Comparison of ENCODE assay signal across 21 cellular contexts in the genomic region with DNA sequence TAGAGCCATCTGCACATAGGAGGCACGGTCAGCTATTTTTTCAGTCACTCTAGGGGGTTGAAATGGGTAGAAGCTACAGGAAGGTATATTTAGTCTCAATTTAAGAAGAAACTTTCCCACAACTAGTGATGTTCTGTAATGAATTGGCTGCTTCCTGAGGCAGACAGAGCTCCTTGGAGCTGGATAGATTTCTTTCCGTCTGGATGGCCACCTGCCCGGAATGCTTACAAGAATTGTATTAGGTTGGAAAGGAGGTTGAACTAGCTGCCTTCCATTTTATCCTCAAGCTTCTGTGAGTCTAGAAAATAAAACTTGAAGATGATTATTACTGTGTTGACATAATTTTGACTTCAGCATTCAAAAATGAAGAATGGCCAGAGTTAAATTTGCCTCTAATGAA.
A peak's percentile ranks its signal among the peaks of the same experiment; 100 is the strongest.
DNase-seq lines count a peak whose midpoint lies in the region; ATAC-seq and TF ChIP-seq lines count a peak whose summit lies in the region.
"Had no signal": no experiment of that assay in that cellular context is flagged by ENCODE, and none has a peak within 500 bp of the region (broad histone marks: within the 10 kb centered on the region; RNA-seq: fewer than 3 reads in every experiment).

No MANE protein-coding gene starts in this region.

- no peak overlapping the region for H3K4ac ChIP-seq in IMR-90 (ENCODE audit: low read depth, low read length)

- dilution Hi-C loops in IMR-90 (cut with HindIII; ENCODE audit: low sequenced_read_pairs, unreplicated experiment) = no loop called here

- no peak overlapping the region for H2BK15ac ChIP-seq in IMR-90 (ENCODE audit: low read depth, low read length)

- no peak overlapping the region for H3K27ac ChIP-seq in IMR-90 (ENCODE audit: insufficient read depth, low read length)
- H3K27ac ChIP-seq in thoracic aorta = peak overlapping the region; percentile 12 to 87
- no peak overlapping the region for H3K27ac ChIP-seq in prostate gland

- H2AK5ac ChIP-seq in IMR-90 (ENCODE audit: low read depth, low read length) = no peak overlapping the region

- peaks cover 49% of the 10 kb centered on the region for H3K36me3 Mint-ChIP-seq in chondrocyte (ENCODE audit: low read depth)
- H3K36me3 Mint-ChIP-seq in nephron (ENCODE audit: low read depth) = peaks cover 60% of the 10 kb centered on the region

- H3K27ac Mint-ChIP-seq in chondrocyte (ENCODE audit: unreplicated experiment) = peak overlapping the region; percentile 7
- peak overlapping the region in 2 of 3 experiments; percentile 9 to 22 for H3K27ac Mint-ChIP-seq in nephron
- H3K27ac Mint-ChIP-seq: H9 had no signal

- H4K91ac ChIP-seq in IMR-90 (ENCODE audit: insufficient read depth, low read depth, low read length) = no peak overlapping the region

- 0 out of 2 replicates have a peak overlapping the region, but pooled peaks have one; percentile 26 for H3K23ac ChIP-seq in IMR-90 (ENCODE audit: low read depth, low read length)

- no peak overlapping the region for H4K8ac ChIP-seq in IMR-90 (ENCODE audit: low read depth in 2 of 2, low read length in 2 of 2)

- no peak overlapping the region for H2AFZ ChIP-seq in IMR-90 (replicated peaks; ENCODE audit: low read length, poor library complexity)

- H3K27me3 Mint-ChIP-seq in chondrocyte (ENCODE audit: low read depth) (no peaks in the 10 kb centered on the region), nephron (ENCODE audit: low read depth) (peaks cover 13% of the 10 kb centered on the region)

- CTCF ChIA-PET in IMR-90 (lab: Yijun Ruan, JAX) = no interaction called here

- no peak overlapping the region for H3K18ac ChIP-seq in IMR-90 (ENCODE audit: low read depth, low read length)

- H3K36me3 ChIP-seq in IMR-90 (ENCODE audit: control insufficient read depth, insufficient read depth, low read length) (peaks cover 41% of the 10 kb centered on the region), thoracic aorta (peaks cover 12% of the 10 kb centered on the region), prostate gland (no peaks in the 10 kb centered on the region)

- in situ Hi-C loops in IMR-90 (cut with MboI; ENCODE audit: low sequenced_read_pairs) = no loop called here

- TF ChIP-seq POLR2A in IMR-90 (IDR thresholded peaks at IDR 0.05; ENCODE audit: low read depth, low read length) = no peak
- no peak for TF ChIP-seq POLR2A in prostate gland (IDR thresholded peaks at IDR 0.05)

- no peak overlapping the region for H3K4me3 Mint-ChIP-seq in chondrocyte (ENCODE audit: unreplicated experiment)
- H3K4me3 Mint-ChIP-seq in nephron = no peak overlapping the region
- H3K4me3 Mint-ChIP-seq: H9 had no signal

- POLR2A ChIA-PET in IMR-90 (lab: Charles Lee; ENCODE audit: unreplicated experiment) = no interaction called here

- H3K4me1 Mint-ChIP-seq in chondrocyte (ENCODE audit: low read depth) = peaks cover 58% of the 10 kb centered on the region
- H3K4me1 Mint-ChIP-seq in nephron = peaks cover 36% of the 10 kb centered on the region

- DNase-seq in IMR-90 (no peak), chondrocyte (ENCODE audit: low spot score) (no peak), thoracic aorta (ENCODE audit: low spot score) (no peak), prostate gland (ENCODE audit: low spot score) (no peak), left cardiac atrium (no peak), NCI-H345 (lab: John Stamatoyannopoulos, UW) (no peak)
- DNase-seq: AML-193, DMS 273 treated with DMSO at 0.1 percent for 48 hours, DND-41, H9, Kasumi-1, MG63, NCI-H1048, NCI-H1436 treated with DMSO at 0.1 percent for 48 hours, NCI-H2029 treated with DMSO at 0.1 percent for 48 hours, NCI-H510A, NCI-H774, RPMI8226, SHP77 treated with DMSO at 0.1 percent for 48 hours had no signal

- H3K79me1 ChIP-seq in IMR-90 (ENCODE audit: low read depth in 1 of 2, low read length in 2 of 2) = peaks cover 61 to 85% of the 10 kb centered on the region in 2 experiments

- no peaks in the 10 kb centered on the region for H3K9me3 Mint-ChIP-seq in chondrocyte (ENCODE audit: low read depth)
- no peaks in the 10 kb centered on the region for H3K9me3 Mint-ChIP-seq in nephron
- H3K9me3 Mint-ChIP-seq: H9 had no signal

- H3K56ac ChIP-seq in IMR-90 (ENCODE audit: extremely low read depth, insufficient read depth, low read length) = no peak overlapping the region

- H3K4me3 ChIP-seq in IMR-90 (ENCODE audit: insufficient read depth, low read depth, low read length) (no peak overlapping the region), thoracic aorta (no peak overlapping the region), prostate gland (no peak overlapping the region)
- H3K4me3 ChIP-seq: MG63 had no signal

- H3K27me3 ChIP-seq in IMR-90 (ENCODE audit: control insufficient read depth, insufficient read depth, low read length) (no peaks in the 10 kb centered on the region), thoracic aorta (replicated peaks; ENCODE audit: insufficient read depth) (no peaks in the 10 kb centered on the region), prostate gland (replicated peaks; ENCODE audit: insufficient read depth) (no peaks in the 10 kb centered on the region)
- H3K27me3 ChIP-seq: MG63 had no signal

- no CpG with 5 or more reads among the region's 3 CpGs for WGBS in IMR-90 (ENCODE audit: extremely low coverage in 2 of 2, insufficient read length in 1 of 2), 2 experiments
- 90% methylated on average over 3 of the region's 3 CpGs for WGBS in prostate gland

- TF ChIP-seq RAD21 in IMR-90 (IDR thresholded peaks at IDR 0.05; ENCODE audit: low read length) = no peak

- ATAC-seq in IMR-90 (ENCODE audit: low read depth) = no peak
- ATAC-seq in thoracic aorta (ENCODE audit: insufficient number of reproducible peaks, low FRiP score, low read depth) = no peak
- ATAC-seq in HG03135 (IDR thresholded peaks at IDR 0.05; ENCODE audit: unreplicated experiment) = no peak
- no peak for ATAC-seq in left cardiac atrium

- H4K20me1 ChIP-seq in IMR-90 (ENCODE audit: insufficient read depth, low read length) = peaks cover 29% of the 10 kb centered on the region; the same call in 1 of the 2 replicates

- peaks cover 39% of the 10 kb centered on the region for H3K9me1 ChIP-seq in IMR-90 (ENCODE audit: insufficient read depth, low read length)

- H2BK20ac ChIP-seq in IMR-90 (ENCODE audit: low read depth, low read length) = no peak overlapping the region

- no peaks in the 10 kb centered on the region for H3K9me3 ChIP-seq in IMR-90 (ENCODE audit: control insufficient read depth, insufficient read depth, low read length)
- H3K9me3 ChIP-seq in thoracic aorta = no peaks in the 10 kb centered on the region
- H3K9me3 ChIP-seq in prostate gland = no peaks in the 10 kb centered on the region
- H3K9me3 ChIP-seq: MG63 had no signal

- intact Hi-C loops in IMR-90 (cut with micrococcal nuclease) (no loop called here), prostate gland (cut with DNase I) (no loop called here), left cardiac atrium (cut with DNase I) (no loop called here)

- TF ChIP-seq CTCF in IMR-90 (conservative IDR thresholded peaks at IDR 0.05; ENCODE audit: low read depth, low read length) = no peak
- no peak for TF ChIP-seq CTCF in chondrocyte (IDR thresholded peaks at IDR 0.05)
- no peak for TF ChIP-seq CTCF in nephron (IDR thresholded peaks at IDR 0.05; ENCODE audit: unreplicated experiment in 3 of 3)
- no peak for TF ChIP-seq CTCF in thoracic aorta (IDR thresholded peaks at IDR 0.05)
- TF ChIP-seq CTCF in prostate gland (IDR thresholded peaks at IDR 0.05) = no peak

- H3K4me1 ChIP-seq in IMR-90 (ENCODE audit: control insufficient read depth, insufficient read depth, low read length) (peaks cover 22% of the 10 kb centered on the region), thoracic aorta (ENCODE audit: control insufficient read depth in 1 of 2, low read depth in 2 of 2) (peaks cover 45 to 97% of the 10 kb centered on the region in 2 donors), prostate gland (replicated peaks) (no peaks in the 10 kb centered on the region)

- H4K5ac ChIP-seq in IMR-90 (ENCODE audit: low read depth, low read length) = no peak overlapping the region

- peak overlapping the region; percentile 47 for H2BK5ac ChIP-seq in IMR-90 (ENCODE audit: low read depth, low read length, poor library complexity, severe bottlenecking)

- H2BK120ac ChIP-seq in IMR-90 (ENCODE audit: low read depth, low read length) = no peak overlapping the region

- no peak overlapping the region; the same call in 1 of the 2 replicates for H3K14ac ChIP-seq in IMR-90 (replicated peaks; ENCODE audit: low read depth, low read length)

- BruUV-seq in IMR-90 (replicated peaks; lab: Mats Ljungman, UMichigan) = no TSS peak

- H2AK9ac ChIP-seq in IMR-90 (replicated peaks; ENCODE audit: low read depth, low read length, poor library complexity) = no peak overlapping the region

- H3K9ac ChIP-seq in IMR-90 (ENCODE audit: low read depth, low read length) = no peak overlapping the region

- H3K4me2 ChIP-seq in IMR-90 (ENCODE audit: low read depth, low read length) = no peak overlapping the region

TF ChIP-seq in IMR-90, 13 proteins besides CTCF, POLR2A, EP300 and RAD21:
- TF ChIP-seq NFE2L2 (IDR thresholded peaks at IDR 0.05; ENCODE audit: low read depth, low read length) = no peak
- TF ChIP-seq BHLHE40 (IDR thresholded peaks at IDR 0.05; ENCODE audit: low read depth, low read length) = no peak
- no peak for TF ChIP-seq SMC3 (IDR thresholded peaks at IDR 0.05; ENCODE audit: low read depth, low read length)
- TF ChIP-seq MXI1 (IDR thresholded peaks at IDR 0.05; ENCODE audit: borderline replicate concordance, low read depth, low read length) = no peak

Comparison
In these comparisons a context has a peak if more than half of its experiments do, and no peak if none do; other contexts are left out.
1. H3K27ac ChIP-seq: peak in thoracic aorta (2 of 2); none in IMR-90 (single experiment) and prostate gland (0 of 2).